1 cellular context compared by ENCODE assay signal in the genomic region with DNA sequence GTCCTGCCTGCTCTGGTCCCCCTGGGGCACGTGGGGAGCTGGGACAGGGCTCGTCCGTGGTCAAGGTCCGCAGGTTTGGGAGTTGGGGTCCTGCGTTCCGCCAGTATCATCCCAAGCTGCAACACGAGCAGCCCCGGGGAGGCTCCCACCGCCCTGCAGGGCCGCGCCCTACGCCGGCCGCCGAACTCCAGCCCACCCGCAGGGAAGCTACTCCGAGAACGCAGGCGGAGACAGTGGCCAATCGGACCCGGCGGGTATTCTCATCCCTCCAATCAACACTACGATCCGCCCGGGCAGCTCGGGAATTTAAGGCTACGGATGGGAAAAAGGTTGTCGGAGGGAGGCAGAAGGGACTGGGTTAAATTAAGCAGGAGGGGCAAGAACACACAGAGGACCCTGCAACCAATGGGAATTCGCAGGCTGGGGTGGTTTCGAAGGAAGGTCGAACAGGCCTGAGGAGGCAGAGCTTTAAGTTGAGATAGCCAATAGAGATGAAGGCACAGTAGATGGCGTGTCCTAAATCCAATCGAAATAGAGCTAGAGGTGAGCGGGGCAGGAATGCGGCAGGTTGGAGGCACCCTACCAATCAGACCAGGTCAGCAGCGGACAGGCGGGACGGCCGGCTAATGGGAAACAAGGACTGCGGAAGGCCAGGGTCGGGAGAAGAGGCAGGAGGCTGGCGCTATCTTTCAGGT.
A peak's percentile ranks its signal among the peaks of the same experiment; 100 is the strongest.
TF ChIP-seq lines count a peak whose summit lies in the region.

No MANE protein-coding gene starts in this region.

TF ChIP-seq in HepG2, 621 proteins besides CTCF, POLR2A, EP300 and RAD21 (continued from another document and continues in another):
- TF ChIP-seq, protein P1, sequence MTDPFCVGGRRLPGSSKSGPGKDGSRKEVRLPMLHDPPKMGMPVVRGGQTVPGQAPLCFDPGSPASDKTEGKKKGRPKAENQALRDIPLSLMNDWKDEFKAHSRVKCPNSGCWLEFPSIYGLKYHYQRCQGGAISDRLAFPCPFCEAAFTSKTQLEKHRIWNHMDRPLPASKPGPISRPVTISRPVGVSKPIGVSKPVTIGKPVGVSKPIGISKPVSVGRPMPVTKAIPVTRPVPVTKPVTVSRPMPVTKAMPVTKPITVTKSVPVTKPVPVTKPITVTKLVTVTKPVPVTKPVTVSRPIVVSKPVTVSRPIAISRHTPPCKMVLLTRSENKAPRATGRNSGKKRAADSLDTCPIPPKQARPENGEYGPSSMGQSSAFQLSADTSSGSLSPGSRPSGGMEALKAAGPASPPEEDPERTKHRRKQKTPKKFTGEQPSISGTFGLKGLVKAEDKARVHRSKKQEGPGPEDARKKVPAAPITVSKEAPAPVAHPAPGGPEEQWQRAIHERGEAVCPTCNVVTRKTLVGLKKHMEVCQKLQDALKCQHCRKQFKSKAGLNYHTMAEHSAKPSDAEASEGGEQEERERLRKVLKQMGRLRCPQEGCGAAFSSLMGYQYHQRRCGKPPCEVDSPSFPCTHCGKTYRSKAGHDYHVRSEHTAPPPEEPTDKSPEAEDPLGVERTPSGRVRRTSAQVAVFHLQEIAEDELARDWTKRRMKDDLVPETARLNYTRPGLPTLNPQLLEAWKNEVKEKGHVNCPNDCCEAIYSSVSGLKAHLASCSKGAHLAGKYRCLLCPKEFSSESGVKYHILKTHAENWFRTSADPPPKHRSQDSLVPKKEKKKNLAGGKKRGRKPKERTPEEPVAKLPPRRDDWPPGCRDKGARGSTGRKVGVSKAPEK (CRISPR knock-in tag; IDR thresholded peaks at IDR 0.05; ENCODE audit: borderline replicate concordance) = no peak
- TF ChIP-seq ZNF589 (CRISPR knock-in tag; conservative IDR thresholded peaks at IDR 0.05) = no peak
- TF ChIP-seq ZNF549 (CRISPR knock-in tag; IDR thresholded peaks at IDR 0.05) = no peak
- TF ChIP-seq FOXA3 (CRISPR knock-in tag; IDR thresholded peaks at IDR 0.05) = 0 out of 2 replicates have a peak, but pooled peaks have one; percentile 6
- no peak for TF ChIP-seq CENPT (CRISPR knock-in tag; IDR thresholded peaks at IDR 0.05; ENCODE audit: low read depth)
- no peak for TF ChIP-seq SRSF9 (IDR thresholded peaks at IDR 0.05; ENCODE audit: borderline replicate concordance, insufficient read depth, low read depth, low read length, poor library complexity, severe bottlenecking)
- TF ChIP-seq, protein P2, sequence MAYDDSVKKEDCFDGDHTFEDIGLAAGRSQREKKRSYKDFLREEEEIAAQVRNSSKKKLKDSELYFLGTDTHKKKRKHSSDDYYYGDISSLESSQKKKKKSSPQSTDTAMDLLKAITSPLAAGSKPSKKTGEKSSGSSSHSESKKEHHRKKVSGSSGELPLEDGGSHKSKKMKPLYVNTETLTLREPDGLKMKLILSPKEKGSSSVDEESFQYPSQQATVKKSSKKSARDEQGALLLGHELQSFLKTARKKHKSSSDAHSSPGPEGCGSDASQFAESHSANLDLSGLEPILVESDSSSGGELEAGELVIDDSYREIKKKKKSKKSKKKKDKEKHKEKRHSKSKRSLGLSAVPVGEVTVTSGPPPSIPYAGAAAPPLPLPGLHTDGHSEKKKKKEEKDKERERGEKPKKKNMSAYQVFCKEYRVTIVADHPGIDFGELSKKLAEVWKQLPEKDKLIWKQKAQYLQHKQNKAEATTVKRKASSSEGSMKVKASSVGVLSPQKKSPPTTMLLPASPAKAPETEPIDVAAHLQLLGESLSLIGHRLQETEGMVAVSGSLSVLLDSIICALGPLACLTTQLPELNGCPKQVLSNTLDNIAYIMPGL (CRISPR knock-in tag; IDR thresholded peaks at IDR 0.05; ENCODE audit: borderline replicate concordance in 1 of 2, low read depth in 1 of 2) = no peak
- TF ChIP-seq, protein P3, sequence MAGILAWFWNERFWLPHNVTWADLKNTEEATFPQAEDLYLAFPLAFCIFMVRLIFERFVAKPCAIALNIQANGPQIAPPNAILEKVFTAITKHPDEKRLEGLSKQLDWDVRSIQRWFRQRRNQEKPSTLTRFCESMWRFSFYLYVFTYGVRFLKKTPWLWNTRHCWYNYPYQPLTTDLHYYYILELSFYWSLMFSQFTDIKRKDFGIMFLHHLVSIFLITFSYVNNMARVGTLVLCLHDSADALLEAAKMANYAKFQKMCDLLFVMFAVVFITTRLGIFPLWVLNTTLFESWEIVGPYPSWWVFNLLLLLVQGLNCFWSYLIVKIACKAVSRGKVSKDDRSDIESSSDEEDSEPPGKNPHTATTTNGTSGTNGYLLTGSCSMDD (CRISPR knock-in tag; IDR thresholded peaks at IDR 0.05) = no peak
- TF ChIP-seq ZNF432 (CRISPR knock-in tag; IDR thresholded peaks at IDR 0.05; ENCODE audit: borderline replicate concordance) = no peak
- TF ChIP-seq MLLT10 (CRISPR knock-in tag; IDR thresholded peaks at IDR 0.05) = no peak
- TF ChIP-seq CHD4 (IDR thresholded peaks at IDR 0.05; ENCODE audit: borderline replicate concordance, low read length) = no peak
- TF ChIP-seq MXD4 (CRISPR knock-in tag; IDR thresholded peaks at IDR 0.05) = no peak; the same call in 1 of the 2 replicates
- TF ChIP-seq, protein P4, sequence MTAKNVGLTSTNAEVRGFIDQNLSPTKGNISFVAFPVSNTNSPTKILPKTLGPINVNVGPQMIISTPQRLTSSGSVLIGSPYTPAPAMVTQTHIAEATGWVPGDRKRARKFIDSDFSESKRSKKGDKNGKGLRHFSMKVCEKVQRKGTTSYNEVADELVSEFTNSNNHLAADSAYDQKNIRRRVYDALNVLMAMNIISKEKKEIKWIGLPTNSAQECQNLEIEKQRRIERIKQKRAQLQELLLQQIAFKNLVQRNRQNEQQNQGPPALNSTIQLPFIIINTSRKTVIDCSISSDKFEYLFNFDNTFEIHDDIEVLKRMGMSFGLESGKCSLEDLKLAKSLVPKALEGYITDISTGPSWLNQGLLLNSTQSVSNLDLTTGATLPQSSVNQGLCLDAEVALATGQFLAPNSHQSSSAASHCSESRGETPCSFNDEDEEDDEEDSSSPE (CRISPR knock-in tag; IDR thresholded peaks at IDR 0.05) = peak; percentile 45
- no peak for TF ChIP-seq ZSCAN29 (CRISPR knock-in tag; conservative IDR thresholded peaks at IDR 0.05)
- no peak for TF ChIP-seq ZNF562 (CRISPR knock-in tag; IDR thresholded peaks at IDR 0.05; ENCODE audit: borderline replicate concordance)
- TF ChIP-seq ZNF720 (CRISPR knock-in tag; IDR thresholded peaks at IDR 0.05) = no peak
- no peak for TF ChIP-seq ISL2 (CRISPR knock-in tag; IDR thresholded peaks at IDR 0.05)
- TF ChIP-seq CBX5 (CRISPR knock-in tag; IDR thresholded peaks at IDR 0.05; ENCODE audit: borderline replicate concordance) = no peak
- TF ChIP-seq MAFK (conservative IDR thresholded peaks at IDR 0.05 in 1 of 2, IDR thresholded peaks at IDR 0.05 in 1 of 2; ENCODE audit: low read length in 2 of 2) = no peak
- peak; percentile 77 for TF ChIP-seq CREM (IDR thresholded peaks at IDR 0.05)
- TF ChIP-seq CREM (CRISPR knock-in tag; IDR thresholded peaks at IDR 0.05) = no peak
- TF ChIP-seq, protein P5, sequence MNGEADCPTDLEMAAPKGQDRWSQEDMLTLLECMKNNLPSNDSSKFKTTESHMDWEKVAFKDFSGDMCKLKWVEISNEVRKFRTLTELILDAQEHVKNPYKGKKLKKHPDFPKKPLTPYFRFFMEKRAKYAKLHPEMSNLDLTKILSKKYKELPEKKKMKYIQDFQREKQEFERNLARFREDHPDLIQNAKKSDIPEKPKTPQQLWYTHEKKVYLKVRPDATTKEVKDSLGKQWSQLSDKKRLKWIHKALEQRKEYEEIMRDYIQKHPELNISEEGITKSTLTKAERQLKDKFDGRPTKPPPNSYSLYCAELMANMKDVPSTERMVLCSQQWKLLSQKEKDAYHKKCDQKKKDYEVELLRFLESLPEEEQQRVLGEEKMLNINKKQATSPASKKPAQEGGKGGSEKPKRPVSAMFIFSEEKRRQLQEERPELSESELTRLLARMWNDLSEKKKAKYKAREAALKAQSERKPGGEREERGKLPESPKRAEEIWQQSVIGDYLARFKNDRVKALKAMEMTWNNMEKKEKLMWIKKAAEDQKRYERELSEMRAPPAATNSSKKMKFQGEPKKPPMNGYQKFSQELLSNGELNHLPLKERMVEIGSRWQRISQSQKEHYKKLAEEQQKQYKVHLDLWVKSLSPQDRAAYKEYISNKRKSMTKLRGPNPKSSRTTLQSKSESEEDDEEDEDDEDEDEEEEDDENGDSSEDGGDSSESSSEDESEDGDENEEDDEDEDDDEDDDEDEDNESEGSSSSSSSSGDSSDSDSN (CRISPR knock-in tag; IDR thresholded peaks at IDR 0.05) = 0 out of 2 replicates have a peak, but pooled peaks have one; percentile 54
- TF ChIP-seq HNRNPK (IDR thresholded peaks at IDR 0.05; ENCODE audit: low read depth, low read length, poor library complexity, severe bottlenecking) = no peak
- TF ChIP-seq, protein P6, sequence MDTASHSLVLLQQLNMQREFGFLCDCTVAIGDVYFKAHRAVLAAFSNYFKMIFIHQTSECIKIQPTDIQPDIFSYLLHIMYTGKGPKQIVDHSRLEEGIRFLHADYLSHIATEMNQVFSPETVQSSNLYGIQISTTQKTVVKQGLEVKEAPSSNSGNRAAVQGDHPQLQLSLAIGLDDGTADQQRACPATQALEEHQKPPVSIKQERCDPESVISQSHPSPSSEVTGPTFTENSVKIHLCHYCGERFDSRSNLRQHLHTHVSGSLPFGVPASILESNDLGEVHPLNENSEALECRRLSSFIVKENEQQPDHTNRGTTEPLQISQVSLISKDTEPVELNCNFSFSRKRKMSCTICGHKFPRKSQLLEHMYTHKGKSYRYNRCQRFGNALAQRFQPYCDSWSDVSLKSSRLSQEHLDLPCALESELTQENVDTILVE (CRISPR knock-in tag; IDR thresholded peaks at IDR 0.05) = peak; percentile 14; the same call in 1 of the 2 replicates
- TF ChIP-seq, protein P7, sequence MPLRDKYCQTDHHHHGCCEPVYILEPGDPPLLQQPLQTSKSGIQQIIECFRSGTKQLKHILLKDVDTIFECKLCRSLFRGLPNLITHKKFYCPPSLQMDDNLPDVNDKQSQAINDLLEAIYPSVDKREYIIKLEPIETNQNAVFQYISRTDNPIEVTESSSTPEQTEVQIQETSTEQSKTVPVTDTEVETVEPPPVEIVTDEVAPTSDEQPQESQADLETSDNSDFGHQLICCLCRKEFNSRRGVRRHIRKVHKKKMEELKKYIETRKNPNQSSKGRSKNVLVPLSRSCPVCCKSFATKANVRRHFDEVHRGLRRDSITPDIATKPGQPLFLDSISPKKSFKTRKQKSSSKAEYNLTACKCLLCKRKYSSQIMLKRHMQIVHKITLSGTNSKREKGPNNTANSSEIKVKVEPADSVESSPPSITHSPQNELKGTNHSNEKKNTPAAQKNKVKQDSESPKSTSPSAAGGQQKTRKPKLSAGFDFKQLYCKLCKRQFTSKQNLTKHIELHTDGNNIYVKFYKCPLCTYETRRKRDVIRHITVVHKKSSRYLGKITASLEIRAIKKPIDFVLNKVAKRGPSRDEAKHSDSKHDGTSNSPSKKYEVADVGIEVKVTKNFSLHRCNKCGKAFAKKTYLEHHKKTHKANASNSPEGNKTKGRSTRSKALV (CRISPR knock-in tag; IDR thresholded peaks at IDR 0.05) = 0 out of 2 replicates have a peak, but pooled peaks have one; percentile 18
- TF ChIP-seq, protein P8, sequence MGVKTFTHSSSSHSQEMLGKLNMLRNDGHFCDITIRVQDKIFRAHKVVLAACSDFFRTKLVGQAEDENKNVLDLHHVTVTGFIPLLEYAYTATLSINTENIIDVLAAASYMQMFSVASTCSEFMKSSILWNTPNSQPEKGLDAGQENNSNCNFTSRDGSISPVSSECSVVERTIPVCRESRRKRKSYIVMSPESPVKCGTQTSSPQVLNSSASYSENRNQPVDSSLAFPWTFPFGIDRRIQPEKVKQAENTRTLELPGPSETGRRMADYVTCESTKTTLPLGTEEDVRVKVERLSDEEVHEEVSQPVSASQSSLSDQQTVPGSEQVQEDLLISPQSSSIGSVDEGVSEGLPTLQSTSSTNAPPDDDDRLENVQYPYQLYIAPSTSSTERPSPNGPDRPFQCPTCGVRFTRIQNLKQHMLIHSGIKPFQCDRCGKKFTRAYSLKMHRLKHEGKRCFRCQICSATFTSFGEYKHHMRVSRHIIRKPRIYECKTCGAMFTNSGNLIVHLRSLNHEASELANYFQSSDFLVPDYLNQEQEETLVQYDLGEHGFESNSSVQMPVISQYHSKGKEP (CRISPR knock-in tag; IDR thresholded peaks at IDR 0.05) = no peak
- no peak for TF ChIP-seq ZNF644 (CRISPR knock-in tag; IDR thresholded peaks at IDR 0.05; ENCODE audit: low read depth)
- no peak for TF ChIP-seq MBD4 (IDR thresholded peaks at IDR 0.05; ENCODE audit: borderline replicate concordance, low read length)
- TF ChIP-seq ZNF343 (CRISPR knock-in tag; IDR thresholded peaks at IDR 0.05) = no peak
- TF ChIP-seq AGO2 (optimal IDR thresholded peaks at IDR 0.05; ENCODE audit: low read depth, low read length) = peak; percentile 73
- no peak for TF ChIP-seq ZNF143 (CRISPR knock-in tag; IDR thresholded peaks at IDR 0.05)
- TF ChIP-seq TGIF2 (CRISPR knock-in tag; IDR thresholded peaks at IDR 0.05) = peak; percentile 20; the same call in 1 of the 2 replicates
- no peak for TF ChIP-seq RBM22 (optimal IDR thresholded peaks at IDR 0.05; ENCODE audit: low read length)
- TF ChIP-seq ARNT (IDR thresholded peaks at IDR 0.05) = no peak
- TF ChIP-seq, protein P9, sequence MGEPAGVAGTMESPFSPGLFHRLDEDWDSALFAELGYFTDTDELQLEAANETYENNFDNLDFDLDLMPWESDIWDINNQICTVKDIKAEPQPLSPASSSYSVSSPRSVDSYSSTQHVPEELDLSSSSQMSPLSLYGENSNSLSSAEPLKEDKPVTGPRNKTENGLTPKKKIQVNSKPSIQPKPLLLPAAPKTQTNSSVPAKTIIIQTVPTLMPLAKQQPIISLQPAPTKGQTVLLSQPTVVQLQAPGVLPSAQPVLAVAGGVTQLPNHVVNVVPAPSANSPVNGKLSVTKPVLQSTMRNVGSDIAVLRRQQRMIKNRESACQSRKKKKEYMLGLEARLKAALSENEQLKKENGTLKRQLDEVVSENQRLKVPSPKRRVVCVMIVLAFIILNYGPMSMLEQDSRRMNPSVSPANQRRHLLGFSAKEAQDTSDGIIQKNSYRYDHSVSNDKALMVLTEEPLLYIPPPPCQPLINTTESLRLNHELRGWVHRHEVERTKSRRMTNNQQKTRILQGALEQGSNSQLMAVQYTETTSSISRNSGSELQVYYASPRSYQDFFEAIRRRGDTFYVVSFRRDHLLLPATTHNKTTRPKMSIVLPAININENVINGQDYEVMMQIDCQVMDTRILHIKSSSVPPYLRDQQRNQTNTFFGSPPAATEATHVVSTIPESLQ (CRISPR knock-in tag; conservative IDR thresholded peaks at IDR 0.05) = no peak
- 0 out of 2 replicates have a peak, but pooled peaks have one; percentile 38 for TF ChIP-seq RNF2 (conservative IDR thresholded peaks at IDR 0.05; ENCODE audit: low read depth)
- TF ChIP-seq ZNF891 (CRISPR knock-in tag; IDR thresholded peaks at IDR 0.05) = 0 out of 2 replicates have a peak, but pooled peaks have one; percentile 72
- TF ChIP-seq, protein P10, sequence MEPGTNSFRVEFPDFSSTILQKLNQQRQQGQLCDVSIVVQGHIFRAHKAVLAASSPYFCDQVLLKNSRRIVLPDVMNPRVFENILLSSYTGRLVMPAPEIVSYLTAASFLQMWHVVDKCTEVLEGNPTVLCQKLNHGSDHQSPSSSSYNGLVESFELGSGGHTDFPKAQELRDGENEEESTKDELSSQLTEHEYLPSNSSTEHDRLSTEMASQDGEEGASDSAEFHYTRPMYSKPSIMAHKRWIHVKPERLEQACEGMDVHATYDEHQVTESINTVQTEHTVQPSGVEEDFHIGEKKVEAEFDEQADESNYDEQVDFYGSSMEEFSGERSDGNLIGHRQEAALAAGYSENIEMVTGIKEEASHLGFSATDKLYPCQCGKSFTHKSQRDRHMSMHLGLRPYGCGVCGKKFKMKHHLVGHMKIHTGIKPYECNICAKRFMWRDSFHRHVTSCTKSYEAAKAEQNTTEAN (CRISPR knock-in tag; conservative IDR thresholded peaks at IDR 0.05) = no peak
- no peak for TF ChIP-seq AGO1 (IDR thresholded peaks at IDR 0.05; ENCODE audit: low read depth, low read length, poor library complexity, severe bottlenecking)
- peak; percentile 70 for TF ChIP-seq ZNF547 (CRISPR knock-in tag; IDR thresholded peaks at IDR 0.05)
